In the genomic region with DNA sequence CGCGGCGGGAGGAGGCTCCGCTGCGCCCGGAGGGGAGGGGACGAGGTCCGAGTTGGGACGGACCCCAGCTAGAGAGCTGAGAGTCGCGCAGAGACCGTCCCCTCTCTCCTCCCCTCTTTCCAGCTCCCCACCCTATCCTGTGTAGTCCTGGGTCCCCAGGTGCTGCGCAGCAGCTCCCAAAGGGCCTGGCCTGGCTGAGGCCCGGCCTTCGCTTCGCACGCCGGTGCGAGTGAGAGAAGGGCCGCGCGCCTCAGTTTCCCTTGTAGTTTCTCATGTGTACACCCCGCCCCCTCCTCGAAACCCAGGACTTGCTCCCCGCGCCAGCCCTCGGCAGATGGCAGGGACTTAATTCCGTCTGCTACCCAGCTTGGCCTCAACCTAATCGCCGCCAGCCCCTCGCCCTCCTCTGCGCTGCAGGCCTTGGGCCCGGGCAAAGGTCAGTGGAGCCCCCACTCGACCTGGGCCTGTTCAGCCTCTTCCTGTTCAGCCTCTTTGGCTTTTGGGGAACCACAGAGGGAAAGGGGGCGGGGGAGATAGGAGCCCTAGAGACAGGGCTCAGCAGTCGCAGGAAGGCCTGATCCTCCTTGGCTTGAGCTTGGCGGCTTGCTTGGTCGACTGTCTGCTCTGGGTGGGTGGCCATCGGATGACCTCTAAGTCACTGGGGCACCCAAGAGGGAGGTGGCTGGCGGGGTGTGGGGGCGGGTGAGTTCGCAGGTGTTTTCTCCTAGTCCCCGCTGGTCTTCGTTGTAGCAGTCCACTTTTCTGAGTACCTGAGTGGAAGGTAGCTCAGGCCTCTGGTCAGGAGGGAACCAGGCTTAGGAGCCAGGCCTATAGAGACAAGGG, we compare ENCODE assay signal across 1 cellular context.
A peak's percentile ranks its signal among the peaks of the same experiment; 100 is the strongest.
TF ChIP-seq lines count a peak whose summit lies in the region.

No MANE protein-coding gene starts in this region.

TF ChIP-seq in HepG2, 621 proteins besides CTCF, POLR2A, EP300 and RAD21 (continued from another document and continues in another):
- TF ChIP-seq, protein P1, sequence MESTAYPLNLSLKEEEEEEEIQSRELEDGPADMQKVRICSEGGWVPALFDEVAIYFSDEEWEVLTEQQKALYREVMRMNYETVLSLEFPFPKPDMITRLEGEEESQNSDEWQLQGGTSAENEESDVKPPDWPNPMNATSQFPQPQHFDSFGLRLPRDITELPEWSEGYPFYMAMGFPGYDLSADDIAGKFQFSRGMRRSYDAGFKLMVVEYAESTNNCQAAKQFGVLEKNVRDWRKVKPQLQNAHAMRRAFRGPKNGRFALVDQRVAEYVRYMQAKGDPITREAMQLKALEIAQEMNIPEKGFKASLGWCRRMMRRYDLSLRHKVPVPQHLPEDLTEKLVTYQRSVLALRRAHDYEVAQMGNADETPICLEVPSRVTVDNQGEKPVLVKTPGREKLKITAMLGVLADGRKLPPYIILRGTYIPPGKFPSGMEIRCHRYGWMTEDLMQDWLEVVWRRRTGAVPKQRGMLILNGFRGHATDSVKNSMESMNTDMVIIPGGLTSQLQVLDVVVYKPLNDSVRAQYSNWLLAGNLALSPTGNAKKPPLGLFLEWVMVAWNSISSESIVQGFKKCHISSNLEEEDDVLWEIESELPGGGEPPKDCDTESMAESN (CRISPR knock-in tag; conservative IDR thresholded peaks at IDR 0.05), result 0 out of 2 replicates have a peak, but pooled peaks have one; percentile 26
- TF ChIP-seq ZNF33B (CRISPR knock-in tag; IDR thresholded peaks at IDR 0.05) (no peak), ZSCAN21 (CRISPR knock-in tag; IDR thresholded peaks at IDR 0.05; ENCODE audit: borderline replicate concordance) (0 out of 2 replicates have a peak, but pooled peaks have one; percentile 70), FOXP4 (CRISPR knock-in tag; IDR thresholded peaks at IDR 0.05) (no peak), ZFP90 (CRISPR knock-in tag; IDR thresholded peaks at IDR 0.05; ENCODE audit: borderline replicate concordance) (no peak), ZNF768 (CRISPR knock-in tag; IDR thresholded peaks at IDR 0.05) (no peak), ZNF878 (CRISPR knock-in tag; IDR thresholded peaks at IDR 0.05) (no peak), NRL (CRISPR knock-in tag; IDR thresholded peaks at IDR 0.05; ENCODE audit: borderline replicate concordance) (no peak; the same call in 1 of the 2 replicates), HNRNPLL (IDR thresholded peaks at IDR 0.05; ENCODE audit: low read depth, low read length, poor library complexity, severe bottlenecking) (no peak), CBFB (CRISPR knock-in tag; IDR thresholded peaks at IDR 0.05) (0 out of 2 replicates have a peak, but pooled peaks have one; percentile 19), NONO (IDR thresholded peaks at IDR 0.05) (no peak), NONO (CRISPR knock-in tag; conservative IDR thresholded peaks at IDR 0.05) (peak; percentile 71), ARID5B (CRISPR knock-in tag; IDR thresholded peaks at IDR 0.05) (no peak), ZNF317 (CRISPR knock-in tag; IDR thresholded peaks at IDR 0.05) (no peak), MTA1 (CRISPR knock-in tag; IDR thresholded peaks at IDR 0.05; ENCODE audit: borderline replicate concordance) (peak; percentile 16; the same call in 1 of the 2 replicates), MED8 (CRISPR knock-in tag; IDR thresholded peaks at IDR 0.05; ENCODE audit: insufficient replicate concordance) (no peak), NFYC (CRISPR knock-in tag; IDR thresholded peaks at IDR 0.05) (no peak), SNRNP70 (IDR thresholded peaks at IDR 0.05; ENCODE audit: low read depth, low read length) (no peak), GTF3A (CRISPR knock-in tag; conservative IDR thresholded peaks at IDR 0.05) (0 out of 2 replicates have a peak, but pooled peaks have one; percentile 48), NKX3-1 (CRISPR knock-in tag; IDR thresholded peaks at IDR 0.05) (no peak), CENPBD1 (CRISPR knock-in tag; IDR thresholded peaks at IDR 0.05; ENCODE audit: borderline replicate concordance, low read depth) (no peak)
- TF ChIP-seq, protein P2, sequence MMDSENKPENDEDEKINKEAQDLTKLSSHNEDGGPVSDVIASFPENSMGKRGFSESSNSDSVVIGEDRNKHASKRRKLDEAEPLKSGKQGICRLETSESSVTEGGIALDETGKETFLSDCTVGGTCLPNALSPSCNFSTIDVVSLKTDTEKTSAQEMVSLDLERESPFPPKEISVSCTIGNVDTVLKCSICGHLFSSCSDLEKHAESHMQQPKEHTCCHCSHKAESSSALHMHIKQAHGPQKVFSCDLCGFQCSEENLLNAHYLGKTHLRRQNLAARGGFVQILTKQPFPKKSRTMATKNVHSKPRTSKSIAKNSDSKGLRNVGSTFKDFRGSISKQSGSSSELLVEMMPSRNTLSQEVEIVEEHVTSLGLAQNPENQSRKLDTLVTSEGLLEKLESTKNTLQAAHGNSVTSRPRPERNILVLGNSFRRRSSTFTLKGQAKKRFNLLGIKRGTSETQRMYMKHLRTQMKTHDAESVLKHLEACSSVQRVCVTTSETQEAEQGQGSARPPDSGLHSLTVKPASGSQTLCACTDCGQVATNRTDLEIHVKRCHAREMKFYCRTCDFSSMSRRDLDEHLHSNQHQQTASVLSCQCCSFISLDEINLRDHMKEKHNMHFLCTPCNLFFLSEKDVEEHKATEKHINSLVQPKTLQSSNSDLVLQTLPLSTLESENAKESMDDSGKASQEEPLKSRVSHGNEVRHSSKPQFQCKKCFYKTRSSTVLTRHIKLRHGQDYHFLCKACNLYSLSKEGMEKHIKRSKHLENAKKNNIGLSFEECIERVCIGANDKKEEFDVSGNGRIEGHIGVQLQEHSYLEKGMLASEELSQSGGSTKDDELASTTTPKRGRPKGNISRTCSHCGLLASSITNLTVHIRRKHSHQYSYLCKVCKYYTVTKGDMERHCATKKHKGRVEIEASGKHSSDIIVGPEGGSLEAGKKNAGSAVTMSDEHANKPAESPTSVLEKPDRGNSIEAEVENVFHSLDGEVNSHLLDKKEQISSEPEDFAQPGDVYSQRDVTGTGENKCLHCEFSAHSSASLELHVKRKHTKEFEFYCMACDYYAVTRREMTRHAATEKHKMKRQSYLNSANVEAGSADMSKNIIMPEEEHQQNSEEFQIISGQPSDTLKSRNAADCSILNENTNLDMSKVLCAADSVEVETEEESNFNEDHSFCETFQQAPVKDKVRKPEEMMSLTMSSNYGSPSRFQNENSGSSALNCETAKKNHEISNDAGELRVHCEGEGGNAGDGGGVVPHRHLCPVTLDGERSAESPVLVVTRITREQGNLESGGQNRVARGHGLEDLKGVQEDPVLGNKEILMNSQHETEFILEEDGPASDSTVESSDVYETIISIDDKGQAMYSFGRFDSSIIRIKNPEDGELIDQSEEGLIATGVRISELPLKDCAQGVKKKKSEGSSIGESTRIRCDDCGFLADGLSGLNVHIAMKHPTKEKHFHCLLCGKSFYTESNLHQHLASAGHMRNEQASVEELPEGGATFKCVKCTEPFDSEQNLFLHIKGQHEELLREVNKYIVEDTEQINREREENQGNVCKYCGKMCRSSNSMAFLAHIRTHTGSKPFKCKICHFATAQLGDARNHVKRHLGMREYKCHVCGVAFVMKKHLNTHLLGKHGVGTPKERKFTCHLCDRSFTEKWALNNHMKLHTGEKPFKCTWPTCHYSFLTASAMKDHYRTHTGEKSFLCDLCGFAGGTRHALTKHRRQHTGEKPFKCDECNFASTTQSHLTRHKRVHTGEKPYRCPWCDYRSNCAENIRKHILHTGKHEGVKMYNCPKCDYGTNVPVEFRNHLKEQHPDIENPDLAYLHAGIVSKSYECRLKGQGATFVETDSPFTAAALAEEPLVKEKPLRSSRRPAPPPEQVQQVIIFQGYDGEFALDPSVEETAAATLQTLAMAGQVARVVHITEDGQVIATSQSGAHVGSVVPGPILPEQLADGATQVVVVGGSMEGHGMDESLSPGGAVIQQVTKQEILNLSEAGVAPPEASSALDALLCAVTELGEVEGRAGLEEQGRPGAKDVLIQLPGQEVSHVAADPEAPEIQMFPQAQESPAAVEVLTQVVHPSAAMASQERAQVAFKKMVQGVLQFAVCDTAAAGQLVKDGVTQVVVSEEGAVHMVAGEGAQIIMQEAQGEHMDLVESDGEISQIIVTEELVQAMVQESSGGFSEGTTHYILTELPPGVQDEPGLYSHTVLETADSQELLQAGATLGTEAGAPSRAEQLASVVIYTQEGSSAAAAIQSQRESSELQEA (CRISPR knock-in tag; IDR thresholded peaks at IDR 0.05; ENCODE audit: not compliant biosample characterization), result no peak
- TF ChIP-seq, protein P3, sequence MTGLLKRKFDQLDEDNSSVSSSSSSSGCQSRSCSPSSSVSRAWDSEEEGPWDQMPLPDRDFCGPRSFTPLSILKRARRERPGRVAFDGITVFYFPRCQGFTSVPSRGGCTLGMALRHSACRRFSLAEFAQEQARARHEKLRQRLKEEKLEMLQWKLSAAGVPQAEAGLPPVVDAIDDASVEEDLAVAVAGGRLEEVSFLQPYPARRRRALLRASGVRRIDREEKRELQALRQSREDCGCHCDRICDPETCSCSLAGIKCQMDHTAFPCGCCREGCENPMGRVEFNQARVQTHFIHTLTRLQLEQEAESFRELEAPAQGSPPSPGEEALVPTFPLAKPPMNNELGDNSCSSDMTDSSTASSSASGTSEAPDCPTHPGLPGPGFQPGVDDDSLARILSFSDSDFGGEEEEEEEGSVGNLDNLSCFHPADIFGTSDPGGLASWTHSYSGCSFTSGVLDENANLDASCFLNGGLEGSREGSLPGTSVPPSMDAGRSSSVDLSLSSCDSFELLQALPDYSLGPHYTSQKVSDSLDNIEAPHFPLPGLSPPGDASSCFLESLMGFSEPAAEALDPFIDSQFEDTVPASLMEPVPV (CRISPR knock-in tag; IDR thresholded peaks at IDR 0.05), result 0 out of 2 replicates have a peak, but pooled peaks have one; percentile 53
- TF ChIP-seq, protein P4, sequence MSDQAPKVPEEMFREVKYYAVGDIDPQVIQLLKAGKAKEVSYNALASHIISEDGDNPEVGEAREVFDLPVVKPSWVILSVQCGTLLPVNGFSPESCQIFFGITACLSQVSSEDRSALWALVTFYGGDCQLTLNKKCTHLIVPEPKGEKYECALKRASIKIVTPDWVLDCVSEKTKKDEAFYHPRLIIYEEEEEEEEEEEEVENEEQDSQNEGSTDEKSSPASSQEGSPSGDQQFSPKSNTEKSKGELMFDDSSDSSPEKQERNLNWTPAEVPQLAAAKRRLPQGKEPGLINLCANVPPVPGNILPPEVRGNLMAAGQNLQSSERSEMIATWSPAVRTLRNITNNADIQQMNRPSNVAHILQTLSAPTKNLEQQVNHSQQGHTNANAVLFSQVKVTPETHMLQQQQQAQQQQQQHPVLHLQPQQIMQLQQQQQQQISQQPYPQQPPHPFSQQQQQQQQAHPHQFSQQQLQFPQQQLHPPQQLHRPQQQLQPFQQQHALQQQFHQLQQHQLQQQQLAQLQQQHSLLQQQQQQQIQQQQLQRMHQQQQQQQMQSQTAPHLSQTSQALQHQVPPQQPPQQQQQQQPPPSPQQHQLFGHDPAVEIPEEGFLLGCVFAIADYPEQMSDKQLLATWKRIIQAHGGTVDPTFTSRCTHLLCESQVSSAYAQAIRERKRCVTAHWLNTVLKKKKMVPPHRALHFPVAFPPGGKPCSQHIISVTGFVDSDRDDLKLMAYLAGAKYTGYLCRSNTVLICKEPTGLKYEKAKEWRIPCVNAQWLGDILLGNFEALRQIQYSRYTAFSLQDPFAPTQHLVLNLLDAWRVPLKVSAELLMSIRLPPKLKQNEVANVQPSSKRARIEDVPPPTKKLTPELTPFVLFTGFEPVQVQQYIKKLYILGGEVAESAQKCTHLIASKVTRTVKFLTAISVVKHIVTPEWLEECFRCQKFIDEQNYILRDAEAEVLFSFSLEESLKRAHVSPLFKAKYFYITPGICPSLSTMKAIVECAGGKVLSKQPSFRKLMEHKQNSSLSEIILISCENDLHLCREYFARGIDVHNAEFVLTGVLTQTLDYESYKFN (CRISPR knock-in tag; conservative IDR thresholded peaks at IDR 0.05), result no peak
